Comparison of ENCODE assay signal across 30 cellular contexts in the genomic region with DNA sequence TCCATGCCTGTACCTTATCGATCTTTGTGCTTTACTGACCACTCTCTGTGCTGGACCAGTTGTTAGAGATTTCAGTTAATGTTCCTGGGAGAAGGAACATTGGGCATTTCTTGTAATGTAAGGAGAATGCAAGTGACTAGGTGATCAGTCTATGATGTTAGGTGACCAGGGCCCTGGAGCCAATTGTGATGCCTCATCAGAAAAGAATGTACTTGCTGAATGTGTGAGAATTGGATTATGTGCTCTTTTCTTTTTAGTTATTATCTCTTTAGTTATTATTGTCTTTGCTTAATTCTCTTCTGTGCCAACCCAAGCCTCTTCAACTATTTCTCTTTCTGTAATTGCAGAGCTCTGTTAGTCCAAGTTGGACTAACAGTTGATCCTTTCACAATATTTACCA.
"Had no signal": no experiment of that assay in that cellular context is flagged by ENCODE, and none has a peak within 500 bp of the region (broad histone marks: within the 10 kb centered on the region; RNA-seq: fewer than 3 reads in every experiment).

No MANE protein-coding gene starts in this region.

- H3K9me3 Mint-ChIP-seq: activated naive CD8-positive, alpha-beta T cell treated with anti-CD3 and anti-CD28 coated beads, Interleukin-2, amount 50 U/mL, for 24 hours had no signal

- H3K4me3 ChIP-seq: adrenal gland, breast epithelium, esophagus squamous epithelium had no signal

- ATAC-seq: activated CD4-positive, alpha-beta T cell treated with anti-CD3 and anti-CD28 coated beads for 36 hours; activated CD8-positive, alpha-beta memory T cell treated with anti-CD3 and anti-CD28 coated beads, Interleukin-2, amount 10 ng/mL, durations not matched to agents 7 days and 5 days; activated CD8-positive, alpha-beta T cell treated with anti-CD3 and anti-CD28 coated beads, Interleukin-2, amount 10 ng/mL, durations not matched to agents 7 days and 5 days; activated naive CD8-positive, alpha-beta T cell treated with anti-CD3 and anti-CD28 coated beads, Interleukin-2, amount 50 U/mL, for 24 hours; effector memory CD8-positive, alpha-beta T cell had no signal

- H3K27me3 ChIP-seq: adrenal gland, breast epithelium, esophagus squamous epithelium had no signal

- H3K4me1 ChIP-seq: adrenal gland, breast epithelium, esophagus squamous epithelium had no signal

- H3K27ac ChIP-seq: adrenal gland, breast epithelium, epithelial cell of prostate, esophagus squamous epithelium had no signal

- DNase-seq: activated CD4-positive, alpha-beta memory T cell treated with anti-CD3 and anti-CD28 coated beads for 36 hours; activated CD4-positive, alpha-beta T cell treated with anti-CD3 and anti-CD28 coated beads for 36 hours; activated CD4-positive, alpha-beta T cell treated with anti-CD3 and anti-CD28 coated beads, Interleukin-2, amount 10 ng/mL, durations not matched to agents 24 days and 14 days; activated CD4-positive, CD25-positive, alpha-beta regulatory T cell; activated CD4-positive, CD25-positive, alpha-beta regulatory T cell treated with anti-CD3 and anti-CD28 coated beads, Interleukin-2, amount 50 U/mL, for 72 hours; activated CD8-positive, alpha-beta memory T cell treated with anti-CD3 and anti-CD28 coated beads, Interleukin-2, amount 10 ng/mL, durations not matched to agents 7 days and 5 days; activated CD8-positive, alpha-beta memory T cell treated with anti-CD3 and anti-CD28 coated beads, Interleukin-2, amount 50 U/mL, for 4 hours; activated CD8-positive, alpha-beta T cell treated with anti-CD3 and anti-CD28 coated beads, Interleukin-2, amount 10 ng/mL, durations not matched to agents 7 days and 5 days; activated effector memory CD4-positive, alpha-beta T cell treated with anti-CD3 and anti-CD28 coated beads, Interleukin-2, amount 50 U/mL, for 16 hours; activated naive CD4-positive, alpha-beta T cell treated with anti-CD3 and anti-CD28 coated beads for 36 hours; activated naive CD8-positive, alpha-beta T cell treated with anti-CD3 and anti-CD28 coated beads for 36 hours; activated naive CD8-positive, alpha-beta T cell treated with anti-CD3 and anti-CD28 coated beads, Interleukin-2, amount 50 U/mL, for 24 hours; activated T-cell treated with anti-CD3 and anti-CD28 coated beads, Interleukin-2, amount 50 U/mL, for 1 hour; activated T-cell treated with anti-CD3 and anti-CD28 coated beads, Interleukin-2, amount 50 U/mL, for 48 hours; adrenal gland; amygdala; aorta; cortex of kidney; dermis blood vessel endothelial cell; effector CD4-positive, alpha-beta T cell; effector memory CD8-positive, alpha-beta T cell; esophagus squamous epithelium; head of caudate nucleus; T-helper 2 cell had no signal

- H3K27ac Mint-ChIP-seq: activated CD4-positive, alpha-beta memory T cell treated with anti-CD3 and anti-CD28 coated beads for 36 hours; activated CD4-positive, alpha-beta T cell treated with anti-CD3 and anti-CD28 coated beads for 36 hours; activated CD4-positive, alpha-beta T cell treated with anti-CD3 and anti-CD28 coated beads, Interleukin-2, amount 10 ng/mL, durations not matched to agents 24 days and 14 days; activated CD8-positive, alpha-beta memory T cell treated with anti-CD3 and anti-CD28 coated beads, Interleukin-2, amount 10 ng/mL, durations not matched to agents 7 days and 5 days; activated CD8-positive, alpha-beta T cell treated with anti-CD3 and anti-CD28 coated beads, Interleukin-2, amount 10 ng/mL, durations not matched to agents 7 days and 5 days; activated naive CD4-positive, alpha-beta T cell treated with anti-CD3 and anti-CD28 coated beads for 36 hours; activated naive CD4-positive, alpha-beta T cell treated with anti-CD3 and anti-CD28 coated beads, Interleukin-2, amount 50 U/mL, for 24 hours; activated naive CD8-positive, alpha-beta T cell treated with anti-CD3 and anti-CD28 coated beads for 36 hours; activated naive CD8-positive, alpha-beta T cell treated with anti-CD3 and anti-CD28 coated beads, Interleukin-2, amount 50 U/mL, for 24 hours; activated T-helper 1 cell treated with anti-CD3 and anti-CD28 coated beads, Interleukin-12 subunit alpha, Interleukin-12 subunit beta, Interleukin-2, Interleukin-4 antibody, amounts not matched to agents 30 ng/mL and 10 ng/mL and 1 ng/mL, durations not matched to agents 14 hours and 24 hours and 36 hours; activated T-helper 2 cell treated with anti-CD3 and anti-CD28 coated beads, Interferon-gamma antibody, Interleukin-2, Interleukin-4, amounts not matched to agents 10 μg/mL and 5 μg/mL and 100 μg/mL, durations not matched to agents 14 hours and 24 hours and 36 hours; brain; effector memory CD8-positive, alpha-beta T cell had no signal

- H3K27me3 Mint-ChIP-seq: activated CD4-positive, alpha-beta memory T cell treated with anti-CD3 and anti-CD28 coated beads for 36 hours; activated CD4-positive, alpha-beta T cell treated with anti-CD3 and anti-CD28 coated beads, Interleukin-2, amount 10 ng/mL, durations not matched to agents 24 days and 14 days; activated CD8-positive, alpha-beta memory T cell treated with anti-CD3 and anti-CD28 coated beads, Interleukin-2, amount 10 ng/mL, durations not matched to agents 7 days and 5 days; activated naive CD4-positive, alpha-beta T cell treated with anti-CD3 and anti-CD28 coated beads, Interleukin-2, amount 50 U/mL, for 24 hours; activated naive CD8-positive, alpha-beta T cell treated with anti-CD3 and anti-CD28 coated beads for 36 hours; activated naive CD8-positive, alpha-beta T cell treated with anti-CD3 and anti-CD28 coated beads, Interleukin-2, amount 50 U/mL, for 24 hours; brain had no signal

- H3K4me3 Mint-ChIP-seq: activated CD4-positive, alpha-beta memory T cell treated with anti-CD3 and anti-CD28 coated beads for 36 hours; activated CD4-positive, alpha-beta T cell treated with anti-CD3 and anti-CD28 coated beads for 36 hours; activated CD4-positive, alpha-beta T cell treated with anti-CD3 and anti-CD28 coated beads, Interleukin-2, amount 10 ng/mL, durations not matched to agents 24 days and 14 days; activated CD8-positive, alpha-beta memory T cell treated with anti-CD3 and anti-CD28 coated beads, Interleukin-2, amount 10 ng/mL, durations not matched to agents 7 days and 5 days; activated CD8-positive, alpha-beta T cell treated with anti-CD3 and anti-CD28 coated beads, Interleukin-2, amount 10 ng/mL, durations not matched to agents 7 days and 5 days; activated naive CD4-positive, alpha-beta T cell treated with anti-CD3 and anti-CD28 coated beads for 36 hours; activated naive CD4-positive, alpha-beta T cell treated with anti-CD3 and anti-CD28 coated beads, Interleukin-2, amount 50 U/mL, for 24 hours; activated naive CD8-positive, alpha-beta T cell treated with anti-CD3 and anti-CD28 coated beads for 36 hours; activated naive CD8-positive, alpha-beta T cell treated with anti-CD3 and anti-CD28 coated beads, Interleukin-2, amount 50 U/mL, for 24 hours; activated T-helper 1 cell treated with anti-CD3 and anti-CD28 coated beads, Interleukin-12 subunit alpha, Interleukin-12 subunit beta, Interleukin-2, Interleukin-4 antibody, amounts not matched to agents 30 ng/mL and 10 ng/mL and 1 ng/mL, durations not matched to agents 14 hours and 24 hours and 36 hours; brain; effector memory CD8-positive, alpha-beta T cell had no signal

- H3K36me3 ChIP-seq: adrenal gland, breast epithelium, esophagus squamous epithelium had no signal

- H3K4me1 Mint-ChIP-seq: activated CD4-positive, alpha-beta T cell treated with anti-CD3 and anti-CD28 coated beads for 36 hours; activated CD4-positive, alpha-beta T cell treated with anti-CD3 and anti-CD28 coated beads, Interleukin-2, amount 10 ng/mL, durations not matched to agents 24 days and 14 days; activated CD8-positive, alpha-beta memory T cell treated with anti-CD3 and anti-CD28 coated beads, Interleukin-2, amount 10 ng/mL, durations not matched to agents 7 days and 5 days; activated naive CD4-positive, alpha-beta T cell treated with anti-CD3 and anti-CD28 coated beads, Interleukin-2, amount 50 U/mL, for 24 hours; activated naive CD8-positive, alpha-beta T cell treated with anti-CD3 and anti-CD28 coated beads for 36 hours; activated naive CD8-positive, alpha-beta T cell treated with anti-CD3 and anti-CD28 coated beads, Interleukin-2, amount 50 U/mL, for 24 hours; brain had no signal

- H3K9me3 ChIP-seq: adrenal gland, breast epithelium had no signal

- H3K36me3 Mint-ChIP-seq: activated CD4-positive, alpha-beta memory T cell treated with anti-CD3 and anti-CD28 coated beads for 36 hours; activated CD8-positive, alpha-beta memory T cell treated with anti-CD3 and anti-CD28 coated beads, Interleukin-2, amount 10 ng/mL, durations not matched to agents 7 days and 5 days; activated naive CD4-positive, alpha-beta T cell treated with anti-CD3 and anti-CD28 coated beads, Interleukin-2, amount 50 U/mL, for 24 hours; activated naive CD8-positive, alpha-beta T cell treated with anti-CD3 and anti-CD28 coated beads for 36 hours; brain had no signal
